ENCODE assay signal across 13 cellular contexts in the genomic region with DNA sequence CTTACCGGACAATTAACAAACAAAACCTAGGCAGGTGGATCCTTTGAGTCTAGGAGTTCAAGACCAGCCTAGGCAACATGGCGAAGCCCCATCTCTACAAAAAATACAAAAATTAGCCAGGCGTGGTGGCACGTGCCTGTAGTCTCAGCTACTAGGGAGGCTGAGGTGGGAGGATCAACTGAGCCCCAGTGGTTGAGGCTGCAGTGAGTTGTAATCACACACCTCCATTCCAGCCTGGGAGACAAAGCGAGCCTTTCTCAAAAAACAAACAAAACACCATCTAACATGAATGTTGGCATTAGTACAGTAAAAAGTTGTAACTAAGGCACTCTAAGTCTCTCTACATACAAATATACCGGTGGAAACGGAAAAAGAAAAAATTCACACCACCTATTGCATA. TPM values are rescaled to one million over a fixed set of nuclear protein-coding genes. Genes with fewer than 3 reads are reported as not detected.
A peak's percentile ranks its signal among the peaks of the same experiment; 100 is the strongest.
DNase-seq lines count a peak whose midpoint lies in the region; ATAC-seq and TF ChIP-seq lines count a peak whose summit lies in the region.
"Had no signal": no experiment of that assay in that cellular context is flagged by ENCODE, and none has a peak within 500 bp of the region (broad histone marks: within the 10 kb centered on the region; RNA-seq: fewer than 3 reads in every experiment).

No MANE protein-coding gene starts in this region.

- CTCF ChIA-PET in WTC11 (lab: Charles Lee) = no interaction called here

- no peak for ATAC-seq in WTC11

- in situ Hi-C loops in transverse colon (cut with MboI; ENCODE audit: low pct_ligation_motif_present in 1 of 4, low pct_unique_long_range_greater_than_20kb in 1 of 4, low sequenced_read_pairs in 3 of 4) = no loop called here

- TF ChIP-seq CTCF in WTC11 (IDR thresholded peaks at IDR 0.05) (no peak), endodermal cell (conservative IDR thresholded peaks at IDR 0.05) (no peak), transverse colon (IDR thresholded peaks at IDR 0.05) (no peak)

- no peaks in the 10 kb centered on the region for H3K27me3 Mint-ChIP-seq in activated naive CD4-positive, alpha-beta T cell treated with anti-CD3 and anti-CD28 coated beads, Interleukin-2, amount 50 U/mL, for 24 hours
- H3K27me3 Mint-ChIP-seq in WTC11 (ENCODE audit: low read depth) (no peaks in the 10 kb centered on the region; the same call in 1 of the 2 replicates), endodermal cell (ENCODE audit: insufficient read depth) (no peaks in the 10 kb centered on the region)

- H3K36me3 ChIP-seq in endodermal cell (ENCODE audit: control insufficient read depth, insufficient read depth, low read length) (peaks cover 47% of the 10 kb centered on the region), transverse colon (peaks cover 0 to 10% (median 5%) of the 10 kb centered on the region in 4 donors)
- H3K36me3 ChIP-seq: prostate gland had no signal

- POLR2A ChIA-PET in WTC11 (lab: Charles Lee) = no interaction called here

- no peak overlapping the region for H3K9ac ChIP-seq in endodermal cell (ENCODE audit: extremely low read depth, low read length, poor library complexity, severe bottlenecking)

- TF ChIP-seq POLR2A in transverse colon (IDR thresholded peaks at IDR 0.05) = no peak

- DNase-seq in activated naive CD4-positive, alpha-beta T cell treated with anti-CD3 and anti-CD28 coated beads, Interleukin-2, amount 50 U/mL, for 16 hours = no peak
- DNase-seq in WTC11 (ENCODE audit: low spot score) (no peak), endodermal cell (no peak), transverse colon (no peak), NCI-H1436 (lab: John Stamatoyannopoulos, UW) (no peak), hepatic stellate cell (ENCODE audit: low spot score) (no peak), iPS-NIHi7 (ENCODE audit: extremely low spot score) (no peak)
- DNase-seq: activated CD4-positive, alpha-beta T cell treated with anti-CD3 and anti-CD28 coated beads, Interleukin-2, amount 50 U/mL, for 1 hour; amygdala; dorsolateral prefrontal cortex; EL had no signal

- peaks cover 21% of the 10 kb centered on the region for H3K9me3 ChIP-seq in endodermal cell (ENCODE audit: control insufficient read depth, low read length)
- H3K9me3 ChIP-seq in transverse colon = no peaks in the 10 kb centered on the region
- H3K9me3 ChIP-seq: prostate gland had no signal

- H3K4me1 Mint-ChIP-seq in activated naive CD4-positive, alpha-beta T cell treated with anti-CD3 and anti-CD28 coated beads, Interleukin-2, amount 50 U/mL, for 24 hours = peaks cover 77% of the 10 kb centered on the region
- peaks cover 37% of the 10 kb centered on the region for H3K4me1 Mint-ChIP-seq in WTC11
- H3K4me1 Mint-ChIP-seq in endodermal cell = peaks cover 25% of the 10 kb centered on the region

- peaks cover 38% of the 10 kb centered on the region for H3K36me3 Mint-ChIP-seq in activated naive CD4-positive, alpha-beta T cell treated with anti-CD3 and anti-CD28 coated beads, Interleukin-2, amount 50 U/mL, for 24 hours
- peaks cover 43% of the 10 kb centered on the region for H3K36me3 Mint-ChIP-seq in WTC11
- peaks cover 48% of the 10 kb centered on the region for H3K36me3 Mint-ChIP-seq in endodermal cell (ENCODE audit: low read depth)

- peak overlapping the region; percentile 3 for H3K4me3 ChIP-seq in endodermal cell (ENCODE audit: low read length)
- H3K4me3 ChIP-seq in transverse colon = no peak overlapping the region
- H3K4me3 ChIP-seq: dorsolateral prefrontal cortex, prostate gland had no signal

- H3K4me3 Mint-ChIP-seq in activated naive CD4-positive, alpha-beta T cell treated with anti-CD3 and anti-CD28 coated beads, Interleukin-2, amount 50 U/mL, for 24 hours = peak overlapping the region; percentile 76
- H3K4me3 Mint-ChIP-seq in WTC11 (peak overlapping the region; percentile 22; the same call in 1 of the 2 replicates), endodermal cell (no peak overlapping the region)

- peaks cover 2% of the 10 kb centered on the region for H3K4me1 ChIP-seq in endodermal cell (ENCODE audit: control insufficient read depth, insufficient read depth, low read length)
- peaks cover 33 to 78% (median 61%) of the 10 kb centered on the region in 4 donors for H3K4me1 ChIP-seq in transverse colon

- peak overlapping the region; percentile 72 for H3K27ac Mint-ChIP-seq in activated naive CD4-positive, alpha-beta T cell treated with anti-CD3 and anti-CD28 coated beads, Interleukin-2, amount 50 U/mL, for 24 hours
- H3K27ac Mint-ChIP-seq in WTC11 = peak overlapping the region; percentile 76
- H3K27ac Mint-ChIP-seq in endodermal cell = peak overlapping the region; percentile 52

- 80 to 89% methylated on average over 1 to 6 of the region's 7 CpGs for WGBS in endodermal cell (ENCODE audit: insufficient coverage in 1 of 2, insufficient read length in 1 of 2), 2 experiments
- 79 to 87% methylated on average over 6 to 7 of the region's 7 CpGs for WGBS in transverse colon (ENCODE audit: low coverage in 1 of 2), 2 donors

- no peak for TF ChIP-seq EP300 in transverse colon (IDR thresholded peaks at IDR 0.05; ENCODE audit: low read depth)

- H3K27ac ChIP-seq in endodermal cell (ENCODE audit: low read depth, low read length) (no peak overlapping the region), transverse colon (peak overlapping the region; percentile 97 to 100 (median 98))
- H3K27ac ChIP-seq: dorsolateral prefrontal cortex, prostate gland had no signal

- intact Hi-C loops in transverse colon (cut with DNase I; ENCODE audit: low total_unique reads) = no loop called here

- no peaks in the 10 kb centered on the region for H3K27me3 ChIP-seq in endodermal cell (ENCODE audit: control insufficient read depth, insufficient read depth, low read length, poor library complexity, severe bottlenecking)
- no peaks in the 10 kb centered on the region for H3K27me3 ChIP-seq in transverse colon
- H3K27me3 ChIP-seq: dorsolateral prefrontal cortex had no signal

- H3K9me3 Mint-ChIP-seq in activated naive CD4-positive, alpha-beta T cell treated with anti-CD3 and anti-CD28 coated beads, Interleukin-2, amount 50 U/mL, for 24 hours = no peaks in the 10 kb centered on the region
- H3K9me3 Mint-ChIP-seq in WTC11 (peaks cover 4% of the 10 kb centered on the region; the same call in 1 of the 2 replicates), endodermal cell (peaks cover 21% of the 10 kb centered on the region)

TF ChIP-seq in WTC11, 78 proteins besides CTCF, POLR2A, EP300 and RAD21 (continues in another document):
- TF ChIP-seq, protein P1, sequence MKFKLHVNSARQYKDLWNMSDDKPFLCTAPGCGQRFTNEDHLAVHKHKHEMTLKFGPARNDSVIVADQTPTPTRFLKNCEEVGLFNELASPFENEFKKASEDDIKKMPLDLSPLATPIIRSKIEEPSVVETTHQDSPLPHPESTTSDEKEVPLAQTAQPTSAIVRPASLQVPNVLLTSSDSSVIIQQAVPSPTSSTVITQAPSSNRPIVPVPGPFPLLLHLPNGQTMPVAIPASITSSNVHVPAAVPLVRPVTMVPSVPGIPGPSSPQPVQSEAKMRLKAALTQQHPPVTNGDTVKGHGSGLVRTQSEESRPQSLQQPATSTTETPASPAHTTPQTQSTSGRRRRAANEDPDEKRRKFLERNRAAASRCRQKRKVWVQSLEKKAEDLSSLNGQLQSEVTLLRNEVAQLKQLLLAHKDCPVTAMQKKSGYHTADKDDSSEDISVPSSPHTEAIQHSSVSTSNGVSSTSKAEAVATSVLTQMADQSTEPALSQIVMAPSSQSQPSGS (CRISPR knock-in tag; IDR thresholded peaks at IDR 0.05; ENCODE audit: borderline replicate concordance, low read depth) = no peak
- TF ChIP-seq NR3C1 (CRISPR knock-in tag; conservative IDR thresholded peaks at IDR 0.05; ENCODE audit: low read depth) = no peak
- TF ChIP-seq, protein P2, sequence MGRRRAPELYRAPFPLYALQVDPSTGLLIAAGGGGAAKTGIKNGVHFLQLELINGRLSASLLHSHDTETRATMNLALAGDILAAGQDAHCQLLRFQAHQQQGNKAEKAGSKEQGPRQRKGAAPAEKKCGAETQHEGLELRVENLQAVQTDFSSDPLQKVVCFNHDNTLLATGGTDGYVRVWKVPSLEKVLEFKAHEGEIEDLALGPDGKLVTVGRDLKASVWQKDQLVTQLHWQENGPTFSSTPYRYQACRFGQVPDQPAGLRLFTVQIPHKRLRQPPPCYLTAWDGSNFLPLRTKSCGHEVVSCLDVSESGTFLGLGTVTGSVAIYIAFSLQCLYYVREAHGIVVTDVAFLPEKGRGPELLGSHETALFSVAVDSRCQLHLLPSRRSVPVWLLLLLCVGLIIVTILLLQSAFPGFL (CRISPR knock-in tag; IDR thresholded peaks at IDR 0.05; ENCODE audit: borderline replicate concordance) = no peak
- no peak for TF ChIP-seq KAT7 (CRISPR knock-in tag; IDR thresholded peaks at IDR 0.05; ENCODE audit: borderline replicate concordance)
- TF ChIP-seq ZNF138 (CRISPR knock-in tag; conservative IDR thresholded peaks at IDR 0.05) = no peak
- no peak for TF ChIP-seq ATF1 (CRISPR knock-in tag; IDR thresholded peaks at IDR 0.05)
- TF ChIP-seq, protein P3, sequence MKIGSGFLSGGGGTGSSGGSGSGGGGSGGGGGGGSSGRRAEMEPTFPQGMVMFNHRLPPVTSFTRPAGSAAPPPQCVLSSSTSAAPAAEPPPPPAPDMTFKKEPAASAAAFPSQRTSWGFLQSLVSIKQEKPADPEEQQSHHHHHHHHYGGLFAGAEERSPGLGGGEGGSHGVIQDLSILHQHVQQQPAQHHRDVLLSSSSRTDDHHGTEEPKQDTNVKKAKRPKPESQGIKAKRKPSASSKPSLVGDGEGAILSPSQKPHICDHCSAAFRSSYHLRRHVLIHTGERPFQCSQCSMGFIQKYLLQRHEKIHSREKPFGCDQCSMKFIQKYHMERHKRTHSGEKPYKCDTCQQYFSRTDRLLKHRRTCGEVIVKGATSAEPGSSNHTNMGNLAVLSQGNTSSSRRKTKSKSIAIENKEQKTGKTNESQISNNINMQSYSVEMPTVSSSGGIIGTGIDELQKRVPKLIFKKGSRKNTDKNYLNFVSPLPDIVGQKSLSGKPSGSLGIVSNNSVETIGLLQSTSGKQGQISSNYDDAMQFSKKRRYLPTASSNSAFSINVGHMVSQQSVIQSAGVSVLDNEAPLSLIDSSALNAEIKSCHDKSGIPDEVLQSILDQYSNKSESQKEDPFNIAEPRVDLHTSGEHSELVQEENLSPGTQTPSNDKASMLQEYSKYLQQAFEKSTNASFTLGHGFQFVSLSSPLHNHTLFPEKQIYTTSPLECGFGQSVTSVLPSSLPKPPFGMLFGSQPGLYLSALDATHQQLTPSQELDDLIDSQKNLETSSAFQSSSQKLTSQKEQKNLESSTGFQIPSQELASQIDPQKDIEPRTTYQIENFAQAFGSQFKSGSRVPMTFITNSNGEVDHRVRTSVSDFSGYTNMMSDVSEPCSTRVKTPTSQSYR (CRISPR knock-in tag; IDR thresholded peaks at IDR 0.05) = no peak
- TF ChIP-seq ZNF423 (CRISPR knock-in tag; IDR thresholded peaks at IDR 0.05) = no peak

RNA-seq across cellular contexts. Expression of a gene that starts 5.3 kb away (rescaled TPM):
- total RNA-seq in WTC11 (2021) = 72.8 to 88.5 TPM (median 77.1 TPM) in 3 replicates
- total RNA-seq in endodermal cell = 10 to 100 TPM; 80.2 to 83.7 TPM
- polyA plus RNA-seq in endodermal cell (2013, experiment 1 of 2) = 86.8 TPM
- polyA plus RNA-seq in endodermal cell (2013, experiment 2 of 2) = 81.4 TPM
- total RNA-seq in transverse colon = 100 to 1,000 TPM in 1 of 4 donors, 10 to 100 TPM in 3; 41.9 to 101 (median 81.6) TPM
